Comparison of ENCODE assay signal across 9 cellular contexts in genomic region chr2:219309278-219309677, GRCh38. TPM values are rescaled to one million over a fixed set of nuclear protein-coding genes. Genes with fewer than 3 reads are reported as not detected.
A peak's percentile ranks its signal among the peaks of the same experiment; 100 is the strongest.
DNase-seq lines count a peak whose midpoint lies in the region; ATAC-seq, FAIRE-seq and TF ChIP-seq lines count a peak whose summit lies in the region.
"Had no signal": no experiment of that assay in that cellular context is flagged by ENCODE, and none has a peak within 500 bp of the region (broad histone marks: within the 10 kb centered on the region; RNA-seq: fewer than 3 reads in every experiment).

Gene PTPRN, minus strand, starts transcription at chr2:219309401. Its CDS starts 69 bp downstream, at chr2:219309332.

- TF ChIP-seq CTCF in fibroblast of the aortic adventitia (IDR thresholded peaks at IDR 0.05; ENCODE audit: insufficient read depth, low read length): no peak

- no peak for FAIRE-seq in RCC 7860 (lab: Jason Lieb, UNC)

- peak within 1 kb of the TSS; percentile 71 for H3K4me2 ChIP-seq in skeletal muscle satellite cell (ENCODE audit: low read length)

- H3K36me3 Mint-ChIP-seq in activated T-cell treated with anti-CD3 and anti-CD28 coated beads, Interleukin-2, amount 50 U/mL, for 4 hours (ENCODE audit: insufficient read depth): no peaks in the 10 kb centered on the region

- H3K9me3 ChIP-seq in skeletal muscle satellite cell (replicated peaks; ENCODE audit: low read length): no peaks in the 10 kb centered on the region

- peak; percentile 23 for DNase-seq in activated T-cell treated with anti-CD3 and anti-CD28 coated beads, Interleukin-2, amount 50 U/mL, for 1 hour
- DNase-seq in activated T-cell treated with anti-CD3 and anti-CD28 coated beads, Interleukin-2, amount 50 U/mL, for 4 hours: no peak
- DNase-seq in NCI-H82 treated with DMSO at 0.1 percent for 48 hours (lab: John Stamatoyannopoulos, UW; ENCODE audit: unreplicated experiment) (peak; percentile 81), fibroblast of the aortic adventitia (ENCODE audit: low read depth) (peak; percentile 38), RCC 7860 (ENCODE audit: low spot score) (no peak)

- no peaks in the 10 kb centered on the region for H3K36me3 ChIP-seq in skeletal muscle satellite cell (ENCODE audit: insufficient read depth, low read length)

- no peaks in the 10 kb centered on the region for H3K9me3 Mint-ChIP-seq in activated T-cell treated with anti-CD3 and anti-CD28 coated beads, Interleukin-2, amount 50 U/mL, for 4 hours

- H3K27me3 Mint-ChIP-seq in activated T-cell treated with anti-CD3 and anti-CD28 coated beads, Interleukin-2, amount 50 U/mL, for 4 hours (ENCODE audit: low read depth): peaks cover 72% of the 10 kb centered on the region

- peaks cover 2% of the 10 kb centered on the region for H3K4me1 Mint-ChIP-seq in activated T-cell treated with anti-CD3 and anti-CD28 coated beads, Interleukin-2, amount 50 U/mL, for 4 hours (ENCODE audit: low read depth)

- peaks cover 15% of the 10 kb centered on the region for H3K4me1 ChIP-seq in skeletal muscle satellite cell (ENCODE audit: control insufficient read depth, insufficient read depth, low read length)

- H3K9ac ChIP-seq in skeletal muscle satellite cell (ENCODE audit: low read depth, low read length): no peak within 1 kb of the TSS

- no peak for ATAC-seq in activated T-cell treated with anti-CD3 and anti-CD28 coated beads, Interleukin-2, amount 50 U/mL, for 4 hours
- no peak for ATAC-seq in GM21367 (IDR thresholded peaks at IDR 0.05; ENCODE audit: unreplicated experiment)
- ATAC-seq in HG03280 (IDR thresholded peaks at IDR 0.05; ENCODE audit: unreplicated experiment): no peak

- peaks cover 31% of the 10 kb centered on the region for H3K27me3 ChIP-seq in skeletal muscle satellite cell (ENCODE audit: control insufficient read depth, insufficient read depth, low read length)

- no peak within 1 kb of the TSS for H3K4me3 Mint-ChIP-seq in activated T-cell treated with anti-CD3 and anti-CD28 coated beads, Interleukin-2, amount 50 U/mL, for 4 hours
- H3K4me3 Mint-ChIP-seq: B cell had no signal

- peak within 1 kb of the TSS; percentile 38 for H3K4me3 ChIP-seq in fibroblast of the aortic adventitia (ENCODE audit: low read depth, low read length)
- H3K4me3 ChIP-seq in skeletal muscle satellite cell (ENCODE audit: low read length): peak within 1 kb of the TSS; percentile 30

RNA-seq across cellular contexts. Expression of gene PTPRN, which starts in this region (rescaled TPM):
- under 1 TPM in 1 of 3 donors, not detected in 2; 0.19 TPM for total RNA-seq in activated T-cell treated with anti-CD3 and anti-CD28 coated beads, Interleukin-2, amount 50 U/mL, for 4 hours
- total RNA-seq in fibroblast of the aortic adventitia (ENCODE audit: low replicate concordance): 0.36 and 1.8 TPM in 2 replicates
- total RNA-seq in skeletal muscle satellite cell (2012; rRNA removed): 0.66 and 2.5 TPM in 2 replicates
- total RNA-seq: B cell had no signal

Comparison
In these comparisons a context has a peak if more than half of its experiments do, and no peak if none do; other contexts are left out.
1. DNase-seq: peak in activated T-cell treated with anti-CD3 and anti-CD28 coated beads, Interleukin-2, amount 50 U/mL, for 1 hour (single experiment), NCI-H82 treated with DMSO at 0.1 percent for 48 hours (single experiment) and fibroblast of the aortic adventitia (single experiment); none in activated T-cell treated with anti-CD3 and anti-CD28 coated beads, Interleukin-2, amount 50 U/mL, for 4 hours (single experiment) and RCC 7860 (single experiment).